In the genomic region with DNA sequence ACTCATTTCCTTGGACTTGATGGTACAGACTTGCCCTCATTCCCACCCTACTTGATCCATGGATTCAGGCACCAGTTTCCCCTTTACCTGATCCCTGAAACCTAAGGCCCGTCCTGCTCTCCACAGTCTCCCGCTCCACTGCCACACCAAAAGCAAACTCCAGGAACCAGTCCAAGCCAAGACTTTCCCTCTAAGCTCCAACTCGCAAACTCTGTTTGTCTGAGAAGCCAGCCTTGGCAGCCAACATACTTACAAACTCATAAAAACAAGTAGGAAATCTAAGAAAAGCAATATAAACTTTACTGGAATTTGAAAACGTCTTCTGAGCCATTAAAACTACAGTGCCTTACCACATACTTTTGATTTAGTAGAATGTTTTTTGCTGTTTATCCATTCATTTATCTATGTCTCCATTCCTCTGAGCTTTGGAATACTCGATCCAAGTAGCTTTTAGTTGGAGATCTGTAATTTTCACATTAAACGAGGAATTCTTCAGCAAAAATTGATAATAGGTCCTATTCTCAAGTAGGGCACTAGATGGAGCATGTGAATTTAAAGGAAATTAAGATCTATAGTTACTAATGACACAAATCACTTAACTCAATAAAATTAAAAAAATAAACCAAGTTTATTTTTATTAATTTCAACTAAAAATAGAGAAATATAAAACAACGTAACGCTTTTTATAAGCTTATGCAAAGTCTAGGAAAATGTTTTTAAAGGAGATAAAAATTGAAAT, we compare ENCODE assay signal across 12 cellular contexts.
DNase-seq lines count a peak whose midpoint lies in the region; ATAC-seq, FAIRE-seq and TF ChIP-seq lines count a peak whose summit lies in the region.
"Had no signal": no experiment of that assay in that cellular context is flagged by ENCODE, and none has a peak within 500 bp of the region (broad histone marks: within the 10 kb centered on the region; RNA-seq: fewer than 3 reads in every experiment).

No MANE protein-coding gene starts in this region.

- H3K4me3 ChIP-seq in fibroblast of the aortic adventitia (ENCODE audit: low read depth, low read length): no peak overlapping the region
- H3K4me3 ChIP-seq in smooth muscle cell: no peak overlapping the region
- H3K4me3 ChIP-seq in breast epithelium: no peak overlapping the region
- H3K4me3 ChIP-seq: suprapubic skin had no signal

- no peaks in the 10 kb centered on the region for H3F3A ChIP-seq in smooth muscle cell (ENCODE audit: low read depth)

- no peaks in the 10 kb centered on the region for H3K27me3 ChIP-seq in smooth muscle cell (ENCODE audit: low read depth)
- peaks cover 0 to 3% of the 10 kb centered on the region in 2 donors for H3K27me3 ChIP-seq in breast epithelium
- H3K27me3 ChIP-seq: suprapubic skin had no signal

- H3K4me2 ChIP-seq in smooth muscle cell: no peak overlapping the region

- H3K79me2 ChIP-seq in smooth muscle cell (ENCODE audit: low read depth): no peaks in the 10 kb centered on the region

- H3K4me1 ChIP-seq in smooth muscle cell (ENCODE audit: low read depth) (no peaks in the 10 kb centered on the region), breast epithelium (peaks cover 0 to 5% of the 10 kb centered on the region in 2 donors)

- 73% methylated on average over 8 of the region's 8 CpGs for WGBS in smooth muscle cell (ENCODE audit: low lambda C conversion rate)

- H3K27ac ChIP-seq in smooth muscle cell (ENCODE audit: low read depth) (no peak overlapping the region), breast epithelium (no peak overlapping the region)
- H3K27ac ChIP-seq: suprapubic skin had no signal

- no peak overlapping the region for H3K9ac ChIP-seq in smooth muscle cell (ENCODE audit: low read depth)

- H4K20me1 ChIP-seq in smooth muscle cell (ENCODE audit: low read depth): no peaks in the 10 kb centered on the region

- no peaks in the 10 kb centered on the region for H3K36me3 ChIP-seq in smooth muscle cell (ENCODE audit: low read depth)
- no peaks in the 10 kb centered on the region for H3K36me3 ChIP-seq in breast epithelium
- H3K36me3 ChIP-seq: suprapubic skin had no signal

- no peak for ATAC-seq in left ventricle myocardium superior
- ATAC-seq: effector memory CD8-positive, alpha-beta T cell had no signal

- intact Hi-C loops in left ventricle myocardium superior (cut with micrococcal nuclease) (no loop called here), breast epithelium (cut with DNase I; ENCODE audit: low total_unique reads) (no loop called here)

- TF ChIP-seq CTCF in fibroblast of the aortic adventitia (IDR thresholded peaks at IDR 0.05; ENCODE audit: insufficient read depth, low read length) (peak; percentile 17), smooth muscle cell (IDR thresholded peaks at IDR 0.05; ENCODE audit: borderline replicate concordance, insufficient read depth, poor library complexity, severe bottlenecking) (peak; percentile 47), breast epithelium (IDR thresholded peaks at IDR 0.05) (no peak)

- no peak for DNase-seq in RCC 7860 (ENCODE audit: low spot score)
- peak; percentile 5 for DNase-seq in fibroblast of the aortic adventitia (ENCODE audit: low read depth)
- no peak for DNase-seq in smooth muscle cell (lab: John Stamatoyannopoulos, UW; ENCODE audit: unreplicated experiment)
- no peak for DNase-seq in kidney glomerular epithelial cell (lab: John Stamatoyannopoulos, UW)
- DNase-seq in left ventricle myocardium superior: no peak
- DNase-seq in breast epithelium (ENCODE audit: low spot score in 2 of 2): no peak
- no peak for DNase-seq in stimulated activated CD4-positive, alpha-beta T cell treated with anti-CD3 and anti-CD28 coated beads, Interleukin-4, amount 100 ng/mL, for 1 hour
- DNase-seq: activated CD4-positive, CD25-positive, alpha-beta regulatory T cell; CD4-positive, alpha-beta memory T cell; effector memory CD8-positive, alpha-beta T cell had no signal

- peak overlapping the region; percentile 39 for H2AFZ ChIP-seq in smooth muscle cell (ENCODE audit: low read depth)

- H3K9me3 ChIP-seq in smooth muscle cell (replicated peaks; ENCODE audit: low read depth) (no peaks in the 10 kb centered on the region), breast epithelium (no peaks in the 10 kb centered on the region)
- H3K9me3 ChIP-seq: suprapubic skin had no signal

- FAIRE-seq in G401.6 (lab: Jason Lieb, UNC) (peak; percentile 91), RCC 7860 (lab: Jason Lieb, UNC) (peak; percentile 46)

- no peak for TF ChIP-seq POLR2A in breast epithelium (IDR thresholded peaks at IDR 0.05)

Comparison
In these comparisons a context has a peak if more than half of its experiments do, and no peak if none do; other contexts are left out.
1. CTCF ChIP-seq: peak in fibroblast of the aortic adventitia (single experiment) and smooth muscle cell (single experiment); none in breast epithelium (0 of 3).